ENCODE assay signal across 11 cellular contexts in genomic region chr14:27642251-27642866, GRCh38.
"Had no signal": no experiment of that assay in that cellular context is flagged by ENCODE, and none has a peak within 500 bp of the region (broad histone marks: within the 10 kb centered on the region; RNA-seq: fewer than 3 reads in every experiment).

No MANE protein-coding gene starts in this region.

- H2AFZ ChIP-seq: GM23248, GM23338 had no signal

- H3K9me3 ChIP-seq: HAP-1 had no signal

- DNase-seq: GM23248, GOT3, H7, H9, HCEC 1CT, HFFc6 had no signal

- H3K4me1 ChIP-seq: HAP-1 had no signal

- ATAC-seq: GM23338, HCT116 had no signal

- H3K9ac ChIP-seq: GM23248 had no signal

- H3K36me3 ChIP-seq: HAP-1 had no signal

- H3K27ac ChIP-seq: GM23248 had no signal

- H3K4me2 ChIP-seq: GM23338 had no signal

- FAIRE-seq: H1, H54 had no signal

- H3K4me3 ChIP-seq: GM23248, GM23338, HAP-1 had no signal
